In the genomic region with DNA sequence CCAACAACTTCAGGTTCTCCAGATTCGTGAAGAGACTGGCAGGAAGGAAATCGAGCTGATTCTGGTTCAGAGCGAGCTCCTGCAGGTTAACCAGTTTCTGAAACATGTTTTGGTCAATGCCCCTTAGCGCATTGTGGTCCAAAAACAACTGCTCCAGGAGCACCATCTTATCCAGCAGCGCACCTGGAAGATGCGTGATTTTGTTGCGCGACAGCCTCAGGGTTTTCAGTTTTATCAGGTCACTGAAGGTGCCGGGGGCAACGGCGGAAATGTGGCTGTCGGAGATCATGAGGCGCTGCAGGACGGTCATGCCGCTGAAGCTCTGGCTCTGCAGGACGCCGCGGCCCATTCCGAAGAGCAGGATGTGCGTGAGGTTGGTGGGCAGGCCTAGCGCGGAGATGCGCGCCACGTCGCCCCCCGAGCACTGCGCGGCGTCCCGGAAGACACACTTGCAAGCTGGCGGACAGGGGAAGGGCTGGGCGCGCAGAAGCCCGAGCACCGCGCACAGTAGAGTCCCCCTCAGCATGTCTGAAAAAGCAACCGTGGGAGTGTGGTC, we compare ENCODE assay signal across 8 cellular contexts. TPM values are rescaled to one million over a fixed set of nuclear protein-coding genes. Genes with fewer than 3 reads are reported as not detected.
DNase-seq lines count a peak whose midpoint lies in the region; ATAC-seq, FAIRE-seq and TF ChIP-seq lines count a peak whose summit lies in the region.

No MANE protein-coding gene starts in this region.

- peak overlapping the region; percentile 79 to 91 (median 83) for H3K4me3 Mint-ChIP-seq in CD8-positive, alpha-beta memory T cell
- H3K4me3 Mint-ChIP-seq in neural progenitor cell = no peak overlapping the region

- H2AFZ ChIP-seq in neural progenitor cell (replicated peaks) = peak overlapping the region; percentile 53

- no peak for ATAC-seq in GM21528 (IDR thresholded peaks at IDR 0.05; ENCODE audit: low FRiP score, unreplicated experiment)

- H3K9ac ChIP-seq in neural progenitor cell = no peak overlapping the region

- DNase-seq in CD8-positive, alpha-beta memory T cell = peak in 2 of 5 donors; percentile 19 to 61
- peak; percentile 37 for DNase-seq in UCSD-AML1 (lab: John Stamatoyannopoulos, UW; ENCODE audit: unreplicated experiment)
- no peak for DNase-seq in coronary artery (ENCODE audit: low spot score)
- DNase-seq in neural progenitor cell (ENCODE audit: low spot score) = no peak
- DNase-seq in D721Med (ENCODE audit: insufficient read length, low spot score) = no peak
- DNase-seq in NCI-H2029 (lab: John Stamatoyannopoulos, UW) = no peak
- no peak for DNase-seq in OCI-M1 (lab: John Stamatoyannopoulos, UW)

- peak overlapping the region; percentile 86 for H3K4me3 ChIP-seq in CD8-positive, alpha-beta memory T cell (ENCODE audit: low read length)
- H3K4me3 ChIP-seq in coronary artery (peak overlapping the region; percentile 59), neural progenitor cell (peak overlapping the region; percentile 26)

- peaks cover 22 to 54% (median 28%) of the 10 kb centered on the region in 3 donors for H3K4me1 Mint-ChIP-seq in CD8-positive, alpha-beta memory T cell
- peaks cover 30% of the 10 kb centered on the region for H3K4me1 Mint-ChIP-seq in neural progenitor cell

- no peaks in the 10 kb centered on the region for H3K9me3 ChIP-seq in CD8-positive, alpha-beta memory T cell (ENCODE audit: low read length)
- no peaks in the 10 kb centered on the region for H3K9me3 ChIP-seq in neural progenitor cell (ENCODE audit: low read depth)

- peaks cover 29% of the 10 kb centered on the region for H3F3A ChIP-seq in neural progenitor cell (ENCODE audit: low read depth)

- H3K27me3 ChIP-seq in CD8-positive, alpha-beta memory T cell (ENCODE audit: insufficient read depth, low read length, poor library complexity, severe bottlenecking) = no peaks in the 10 kb centered on the region
- H3K27me3 ChIP-seq in neural progenitor cell = peaks cover 56% of the 10 kb centered on the region

- H3K79me2 ChIP-seq in neural progenitor cell (ENCODE audit: low read depth) = no peaks in the 10 kb centered on the region

- POLR2A ChIA-PET in CD8-positive, alpha-beta memory T cell (lab: Charles Lee) = interaction anchor here (0.5 to 1.4 kb wide), 2 partner anchors 60 to 186 kb away, joined by 7 read pairs; no protein-coding TSS in a partner anchor

- no peaks in the 10 kb centered on the region for H3K36me3 ChIP-seq in CD8-positive, alpha-beta memory T cell (ENCODE audit: insufficient read depth, low read length)
- H3K36me3 ChIP-seq in neural progenitor cell = no peaks in the 10 kb centered on the region

- no peaks in the 10 kb centered on the region for H3K9me3 Mint-ChIP-seq in CD8-positive, alpha-beta memory T cell
- H3K9me3 Mint-ChIP-seq in neural progenitor cell = no peaks in the 10 kb centered on the region

- no peak for TF ChIP-seq CTCF in coronary artery (IDR thresholded peaks at IDR 0.05)
- TF ChIP-seq CTCF in neural progenitor cell (IDR thresholded peaks at IDR 0.05) = no peak
- no peak for TF ChIP-seq CTCF in D721Med (IDR thresholded peaks at IDR 0.05; ENCODE audit: insufficient read depth, missing control alignments)

- H3K4me2 ChIP-seq in neural progenitor cell = peak overlapping the region; percentile 59

- H3K27ac ChIP-seq in CD8-positive, alpha-beta memory T cell (ENCODE audit: low read depth, low read length) = no peak overlapping the region
- no peak overlapping the region for H3K27ac ChIP-seq in coronary artery
- no peak overlapping the region for H3K27ac ChIP-seq in neural progenitor cell

- peaks cover 27% of the 10 kb centered on the region for H3K4me1 ChIP-seq in CD8-positive, alpha-beta memory T cell (ENCODE audit: insufficient read depth, low read length)
- peaks cover 8% of the 10 kb centered on the region for H3K4me1 ChIP-seq in neural progenitor cell

- H3K27ac Mint-ChIP-seq in CD8-positive, alpha-beta memory T cell = peak overlapping the region in 1 of 8 donors; percentile 53
- H3K27ac Mint-ChIP-seq in neural progenitor cell = no peak overlapping the region

- no peak for FAIRE-seq in D721Med (lab: Jason Lieb, UNC)

- H3K36me3 Mint-ChIP-seq in CD8-positive, alpha-beta memory T cell = peaks cover 0 to 2% (median 0%) of the 10 kb centered on the region in 3 donors
- peaks cover 2% of the 10 kb centered on the region for H3K36me3 Mint-ChIP-seq in neural progenitor cell

- CTCF ChIA-PET in CD8-positive, alpha-beta memory T cell (lab: Charles Lee) = interaction anchor here (0.9 to 2.9 kb wide), 8 partner anchors 9 to 82 kb away, joined by 3 to 14 read pairs (median 4); no protein-coding TSS in a partner anchor

- H4K20me1 ChIP-seq in neural progenitor cell (ENCODE audit: low read depth) = no peaks in the 10 kb centered on the region

- peaks cover 6 to 23% of the 10 kb centered on the region in 2 donors for H3K27me3 Mint-ChIP-seq in CD8-positive, alpha-beta memory T cell
- H3K27me3 Mint-ChIP-seq in neural progenitor cell (ENCODE audit: insufficient read depth, low read depth) = peaks cover 8% of the 10 kb centered on the region

RNA-seq across cellular contexts. Expression of a gene that starts 1.2 kb away (rescaled TPM):
- under 1 TPM; 0.31 to 0.42 TPM for total RNA-seq in CD8-positive, alpha-beta memory T cell
- polyA plus RNA-seq in CD8-positive, alpha-beta memory T cell = 1.3 TPM
- 0.03 TPM in 1 of 2 replicates, not detected in the other for total RNA-seq in neural progenitor cell (ENCODE audit: low replicate concordance)

RNA-seq across cellular contexts. Expression of a gene that starts 28.3 kb away (rescaled TPM):
- not detected for total RNA-seq in CD8-positive, alpha-beta memory T cell
- not detected for polyA plus RNA-seq in CD8-positive, alpha-beta memory T cell
- total RNA-seq in neural progenitor cell (ENCODE audit: low replicate concordance) = not detected in 2 replicates

RNA-seq across cellular contexts. Expression of a gene that starts 46.7 kb away (rescaled TPM):
- total RNA-seq in CD8-positive, alpha-beta memory T cell = not detected
- not detected for polyA plus RNA-seq in CD8-positive, alpha-beta memory T cell
- total RNA-seq in neural progenitor cell (ENCODE audit: low replicate concordance) = not detected in 2 replicates

Comparison
In these comparisons a context has a peak if more than half of its experiments do, and no peak if none do; other contexts are left out.
1. H3K4me3 ChIP-seq: peak in every context shown above with its lines; median percentile 86 in CD8-positive, alpha-beta memory T cell; 59 in coronary artery; 26 in neural progenitor cell.